25 cellular contexts compared by ENCODE assay signal in genomic region chr12:77953515-77953914, GRCh38.
DNase-seq lines count a peak whose midpoint lies in the region; FAIRE-seq and TF ChIP-seq lines count a peak whose summit lies in the region.
"Had no signal": no experiment of that assay in that cellular context is flagged by ENCODE, and none has a peak within 500 bp of the region (broad histone marks: within the 10 kb centered on the region; RNA-seq: fewer than 3 reads in every experiment).

No MANE protein-coding gene starts in this region.

- H3K4me3 Mint-ChIP-seq in HFFc6 (no peak overlapping the region), astrocyte (ENCODE audit: unreplicated experiment) (no peak overlapping the region), CD14-positive monocyte (no peak overlapping the region)
- H3K4me3 Mint-ChIP-seq: B cell; CD8-positive, alpha-beta memory T cell had no signal

- FAIRE-seq in astrocyte (lab: Jason Lieb, UNC): peak; percentile 52
- FAIRE-seq: GM12891 had no signal

- intact Hi-C loops in CD14-positive monocyte (cut with micrococcal nuclease): no loop called here

- no peaks in the 10 kb centered on the region for H4K20me1 ChIP-seq in astrocyte (ENCODE audit: insufficient read depth, low read length)
- no peaks in the 10 kb centered on the region for H4K20me1 ChIP-seq in smooth muscle cell (ENCODE audit: low read depth)

- H3K4me1 Mint-ChIP-seq in HFFc6 (ENCODE audit: low read depth) (peaks cover 75% of the 10 kb centered on the region), astrocyte (ENCODE audit: low read depth, unreplicated experiment) (peaks cover 18% of the 10 kb centered on the region), CD14-positive monocyte (no peaks in the 10 kb centered on the region)
- H3K4me1 Mint-ChIP-seq: B cell; CD8-positive, alpha-beta memory T cell had no signal

- no peak overlapping the region for H3K23ac ChIP-seq in neuronal stem cell (ENCODE audit: low read depth, low read length, poor library complexity)

- H3K27me3 ChIP-seq in astrocyte (ENCODE audit: insufficient read depth, low read length) (no peaks in the 10 kb centered on the region), smooth muscle cell (ENCODE audit: low read depth) (no peaks in the 10 kb centered on the region), neuronal stem cell (ENCODE audit: control insufficient read depth in 3 of 3, insufficient read depth in 3 of 3, low read depth in 1 of 3, low read length in 3 of 3) (no peaks in the 10 kb centered on the region)
- H3K27me3 ChIP-seq: MG63, SJCRH30 had no signal

- H3K36me3 Mint-ChIP-seq in HFFc6 (ENCODE audit: low read depth): peaks cover 71% of the 10 kb centered on the region
- peaks cover 17% of the 10 kb centered on the region for H3K36me3 Mint-ChIP-seq in astrocyte (ENCODE audit: low read depth, unreplicated experiment)
- H3K36me3 Mint-ChIP-seq in CD14-positive monocyte: no peaks in the 10 kb centered on the region
- H3K36me3 Mint-ChIP-seq: CD8-positive, alpha-beta memory T cell had no signal

- H3K79me2 ChIP-seq in astrocyte (ENCODE audit: insufficient read depth, low read length) (peaks cover 42% of the 10 kb centered on the region), smooth muscle cell (ENCODE audit: low read depth) (no peaks in the 10 kb centered on the region)

- DNase-seq in HFFc6 (no peak), astrocyte (ENCODE audit: low read depth) (no peak), kidney tubule cell (ENCODE audit: low spot score) (peak; percentile 51), smooth muscle cell (lab: John Stamatoyannopoulos, UW; ENCODE audit: unreplicated experiment) (no peak), neuronal stem cell (ENCODE audit: low spot score) (no peak), GOT3 (lab: John Stamatoyannopoulos, UW) (no peak), CD14-positive monocyte (ENCODE audit: low spot score) (no peak)
- DNase-seq: Calu3; CD8-positive, alpha-beta memory T cell; DMS79 treated with DMSO at 0.1 percent for 48 hours; GF-D8; H7; KG1; NCI-H1105 treated with DMSO at 0.1 percent for 48 hours; NCI-H146; NCI-H1930; NCI-H2107; NCI-H526; OCI-M1; SJCRH30 had no signal

- H3K9ac ChIP-seq in astrocyte (ENCODE audit: low read length) (no peak overlapping the region), smooth muscle cell (ENCODE audit: low read depth) (no peak overlapping the region), neuronal stem cell (ENCODE audit: low read depth, low read length, poor library complexity) (no peak overlapping the region)

- no peak overlapping the region for H2BK15ac ChIP-seq in neuronal stem cell (ENCODE audit: low read length)

- no peaks in the 10 kb centered on the region for H3K9me3 ChIP-seq in astrocyte (ENCODE audit: insufficient read depth, low read depth, low read length)
- no peaks in the 10 kb centered on the region for H3K9me3 ChIP-seq in smooth muscle cell (replicated peaks; ENCODE audit: low read depth)
- H3K9me3 ChIP-seq in neuronal stem cell (replicated peaks in 1 of 2; ENCODE audit: control insufficient read depth in 2 of 2, insufficient read depth in 1 of 2, low read depth in 1 of 2, low read length in 2 of 2): no peaks in the 10 kb centered on the region
- H3K9me3 ChIP-seq: A549, MG63, SJCRH30 had no signal

- H2AK5ac ChIP-seq in neuronal stem cell (ENCODE audit: low read depth, low read length): no peak overlapping the region

- no peak overlapping the region for H2AFZ ChIP-seq in astrocyte (ENCODE audit: low read depth, low read length)
- no peak overlapping the region for H2AFZ ChIP-seq in smooth muscle cell (ENCODE audit: low read depth)
- no peak overlapping the region for H2AFZ ChIP-seq in neuronal stem cell (ENCODE audit: low read length)

- H3K4me2 ChIP-seq in astrocyte (ENCODE audit: low read length) (no peak overlapping the region), smooth muscle cell (no peak overlapping the region), neuronal stem cell (ENCODE audit: insufficient read depth, low read length, poor library complexity, severe bottlenecking) (no peak overlapping the region)
- H3K4me2 ChIP-seq: A549 had no signal

- peaks cover 22% of the 10 kb centered on the region for H3K9me3 Mint-ChIP-seq in HFFc6
- peaks cover 2% of the 10 kb centered on the region for H3K9me3 Mint-ChIP-seq in astrocyte (ENCODE audit: unreplicated experiment)
- peaks cover 0 to 4% (median 0%) of the 10 kb centered on the region in 7 donors for H3K9me3 Mint-ChIP-seq in CD14-positive monocyte

- H3K27me3 Mint-ChIP-seq in HFFc6 (ENCODE audit: insufficient read depth) (peaks cover 1% of the 10 kb centered on the region), astrocyte (ENCODE audit: low read depth, unreplicated experiment) (no peaks in the 10 kb centered on the region), CD14-positive monocyte (ENCODE audit: low read depth in 3 of 3) (peaks cover 2 to 7% (median 2%) of the 10 kb centered on the region in 3 donors)
- H3K27me3 Mint-ChIP-seq: B cell; CD8-positive, alpha-beta memory T cell had no signal

- H3K27ac Mint-ChIP-seq in HFFc6 (peak overlapping the region; percentile 30), astrocyte (ENCODE audit: unreplicated experiment) (no peak overlapping the region), CD14-positive monocyte (no peak overlapping the region)
- H3K27ac Mint-ChIP-seq: B cell; CD8-positive, alpha-beta memory T cell had no signal

- H3K18ac ChIP-seq in neuronal stem cell (ENCODE audit: low read length): no peak overlapping the region

- H2BK5ac ChIP-seq in neuronal stem cell (ENCODE audit: low read length): no peak overlapping the region

- H3K36me3 ChIP-seq in astrocyte (ENCODE audit: insufficient read depth, low read length): peaks cover 7% of the 10 kb centered on the region
- H3K36me3 ChIP-seq in smooth muscle cell (ENCODE audit: low read depth): no peaks in the 10 kb centered on the region
- H3K36me3 ChIP-seq in neuronal stem cell (replicated peaks in 1 of 2; ENCODE audit: control insufficient read depth in 2 of 2, insufficient read depth in 2 of 2, low read length in 2 of 2): no peaks in the 10 kb centered on the region
- H3K36me3 ChIP-seq: SJCRH30 had no signal

- no peak overlapping the region for H2BK120ac ChIP-seq in neuronal stem cell (ENCODE audit: low read depth, low read length)

- no peak overlapping the region for H3K27ac ChIP-seq in astrocyte (ENCODE audit: low read depth, low read length)
- H3K27ac ChIP-seq in smooth muscle cell (ENCODE audit: low read depth): peak overlapping the region; percentile 24
- H3K27ac ChIP-seq in neuronal stem cell (replicated peaks; ENCODE audit: low read length): no peak overlapping the region
- H3K27ac ChIP-seq: A549, C4-2B, SJCRH30 had no signal

- no peak overlapping the region for H2BK12ac ChIP-seq in neuronal stem cell (ENCODE audit: low read length)

- no peak overlapping the region for H3K4ac ChIP-seq in neuronal stem cell (ENCODE audit: low read length)

- 77% methylated on average over 6 of the region's 6 CpGs for WGBS in smooth muscle cell (ENCODE audit: low lambda C conversion rate)
- WGBS in neuronal stem cell (ENCODE audit: extremely low coverage in 2 of 2, insufficient read length in 2 of 2, insufficient replicate concordance in 1 of 2), 2 donors: 100% methylated on average over 1 of the region's 6 CpGs; no CpG with 5 or more reads in 1 of the 2 donors

- no peak overlapping the region for H3K14ac ChIP-seq in neuronal stem cell (ENCODE audit: low read length)

- H3K4me3 ChIP-seq in astrocyte (ENCODE audit: insufficient read depth, low read depth, low read length) (no peak overlapping the region), smooth muscle cell (no peak overlapping the region), neuronal stem cell (ENCODE audit: low read length in 2 of 2) (no peak overlapping the region)
- H3K4me3 ChIP-seq: A549, MG63, SJCRH30 had no signal

- TF ChIP-seq CTCF in HFFc6 (IDR thresholded peaks at IDR 0.05): no peak
- no peak for TF ChIP-seq CTCF in astrocyte (IDR thresholded peaks at IDR 0.05; ENCODE audit: insufficient read depth, low read depth, low read length)
- no peak for TF ChIP-seq CTCF in smooth muscle cell (IDR thresholded peaks at IDR 0.05; ENCODE audit: borderline replicate concordance, insufficient read depth, poor library complexity, severe bottlenecking)
- TF ChIP-seq CTCF in CD14-positive monocyte (IDR thresholded peaks at IDR 0.05): no peak

- no peak overlapping the region for H4K91ac ChIP-seq in neuronal stem cell (ENCODE audit: low read depth, low read length, poor library complexity)

- H3K4me1 ChIP-seq in astrocyte (ENCODE audit: insufficient read depth, low read length) (no peaks in the 10 kb centered on the region), smooth muscle cell (ENCODE audit: low read depth) (peaks cover 3% of the 10 kb centered on the region), neuronal stem cell (ENCODE audit: control insufficient read depth in 2 of 2, insufficient read depth in 1 of 2, low read depth in 1 of 2, low read length in 2 of 2) (no peaks in the 10 kb centered on the region)
- H3K4me1 ChIP-seq: A549, SJCRH30 had no signal

- no peak overlapping the region for H4K8ac ChIP-seq in neuronal stem cell (ENCODE audit: low read depth, low read length)

- H3F3A ChIP-seq in smooth muscle cell (ENCODE audit: low read depth): no peaks in the 10 kb centered on the region

- H3K79me1 ChIP-seq in neuronal stem cell (ENCODE audit: low read depth, low read length): no peaks in the 10 kb centered on the region
